ENCODE assay signal across 11 cellular contexts in the genomic region with DNA sequence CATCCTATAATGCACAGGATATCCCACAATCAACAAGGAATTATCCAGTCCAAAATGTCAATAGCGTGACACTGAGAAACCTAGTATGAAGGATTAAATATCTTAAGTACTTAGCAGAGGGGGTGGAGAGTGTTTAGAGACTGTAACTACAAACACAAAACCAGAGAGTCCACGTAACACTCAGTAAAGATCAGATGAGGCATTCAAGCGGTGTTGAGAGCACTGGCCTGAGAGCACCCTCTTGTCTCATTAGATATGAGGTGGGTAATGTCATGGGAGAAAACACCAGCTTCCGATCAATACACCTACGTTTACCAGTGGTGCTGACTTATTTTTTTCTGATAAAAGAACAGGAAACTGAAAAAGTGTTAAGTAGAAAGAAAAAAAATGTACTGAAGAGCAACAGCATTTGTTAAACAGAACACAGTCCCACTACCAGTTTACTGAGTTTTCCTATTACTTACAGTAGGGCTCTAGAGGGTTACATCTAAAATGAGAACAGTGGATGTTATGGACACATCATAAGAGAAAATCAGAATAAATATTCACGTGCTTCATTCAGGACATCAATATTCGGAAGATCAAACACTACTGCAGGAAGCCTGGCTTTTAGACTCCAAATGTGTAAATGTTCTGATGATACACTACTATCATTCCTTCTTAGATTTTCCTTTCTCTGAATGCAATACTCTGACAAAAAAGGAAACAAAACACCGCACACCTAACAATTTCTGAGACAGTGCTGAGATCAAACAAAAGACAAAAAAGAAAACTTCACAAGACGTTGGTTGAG. TPM values are rescaled to one million over a fixed set of nuclear protein-coding genes. Genes with fewer than 3 reads are reported as not detected.
A peak's percentile ranks its signal among the peaks of the same experiment; 100 is the strongest.
DNase-seq lines count a peak whose midpoint lies in the region; ATAC-seq and TF ChIP-seq lines count a peak whose summit lies in the region.
"Had no signal": no experiment of that assay in that cellular context is flagged by ENCODE, and none has a peak within 500 bp of the region (broad histone marks: within the 10 kb centered on the region; RNA-seq: fewer than 3 reads in every experiment).

No MANE protein-coding gene starts in this region.

- peaks cover 4% of the 10 kb centered on the region for H3K4me1 ChIP-seq in effector memory CD4-positive, alpha-beta T cell (ENCODE audit: control insufficient read depth, insufficient read depth, low read length, poor library complexity, severe bottlenecking)

- POLR2A ChIA-PET in T-cell (lab: Charles Lee) (interaction anchor here in 1 of 2 donors (0.6 kb wide), 1 partner anchor 268 kb away, joined by 3 read pairs; no protein-coding TSS in a partner anchor), MCF 10A (lab: Yijun Ruan, JAX) (no interaction called here)

- intact Hi-C loops in MCF 10A (cut with micrococcal nuclease): no loop called here

- BruUV-seq in MCF 10A (replicated peaks; lab: Mats Ljungman, UMichigan): no TSS peak

- H3K27me3 Mint-ChIP-seq in T-cell: no peaks in the 10 kb centered on the region
- H3K27me3 Mint-ChIP-seq in MCF 10A (ENCODE audit: insufficient read depth, unreplicated experiment): no peaks in the 10 kb centered on the region

- peak; percentile 19 for DNase-seq in DMS79 treated with DMSO at 0.1 percent for 48 hours (lab: John Stamatoyannopoulos, UW)
- no peak for DNase-seq in DMS79 (lab: John Stamatoyannopoulos, UW)
- DNase-seq in T-cell: peak in 10 of 34 experiments; percentile 7 to 40 (median 16)
- no peak for DNase-seq in effector memory CD4-positive, alpha-beta T cell
- DNase-seq in stimulated activated effector memory CD8-positive, alpha-beta T cell treated with anti-CD3 and anti-CD28 coated beads, Interleukin-12 subunit alpha, Interleukin-12 subunit beta, amount 100 ng/mL, for 72 hours (ENCODE audit: low spot score in 2 of 2): no peak
- DNase-seq in MCF 10A (ENCODE audit: unreplicated experiment): no peak
- no peak for DNase-seq in UCSD-AML1 (lab: John Stamatoyannopoulos, UW; ENCODE audit: unreplicated experiment)
- DNase-seq: 8988T, NCI-H774 had no signal

- no peaks in the 10 kb centered on the region for H3K36me3 Mint-ChIP-seq in T-cell
- H3K36me3 Mint-ChIP-seq in stimulated activated effector memory CD8-positive, alpha-beta T cell treated with anti-CD3 and anti-CD28 coated beads, Interleukin-12 subunit alpha, Interleukin-12 subunit beta, amount 100 ng/mL, for 72 hours: no peaks in the 10 kb centered on the region
- no peaks in the 10 kb centered on the region for H3K36me3 Mint-ChIP-seq in MCF 10A (ENCODE audit: insufficient read depth, unreplicated experiment)

- H3K4me3 ChIP-seq in effector memory CD4-positive, alpha-beta T cell (ENCODE audit: insufficient read depth, low read depth, low read length, poor library complexity, severe bottlenecking): peak overlapping the region; percentile 7

- no peak for TF ChIP-seq CTCF in MCF 10A (IDR thresholded peaks at IDR 0.05; ENCODE audit: unreplicated experiment)

- peak in 3 of 4 experiments; percentile 10 to 62 (median 11) for ATAC-seq in T-cell (replicated peaks in 1 of 4)
- peak; percentile 57 for ATAC-seq in stimulated activated effector memory CD8-positive, alpha-beta T cell treated with anti-CD3 and anti-CD28 coated beads, Interleukin-12 subunit alpha, Interleukin-12 subunit beta, amount 100 ng/mL, for 72 hours
- ATAC-seq in GM18498 (IDR thresholded peaks at IDR 0.05; ENCODE audit: unreplicated experiment): no peak

- CTCF ChIA-PET in T-cell (lab: Charles Lee): no interaction called here
- CTCF ChIA-PET in MCF 10A (lab: Yijun Ruan, JAX): interaction anchor here (1.8 to 2.3 kb wide), 2 partner anchors 32 to 107 kb away, joined by 6 to 11 read pairs; no protein-coding TSS in a partner anchor

- H3K27ac ChIP-seq in effector memory CD4-positive, alpha-beta T cell (ENCODE audit: insufficient read depth, low read length, poor library complexity, severe bottlenecking): no peak overlapping the region
- H3K27ac ChIP-seq: neutrophil had no signal

- H3K9me3 ChIP-seq in effector memory CD4-positive, alpha-beta T cell (ENCODE audit: control insufficient read depth, low read length): no peaks in the 10 kb centered on the region

- H3K9me3 Mint-ChIP-seq in T-cell: no peaks in the 10 kb centered on the region
- H3K9me3 Mint-ChIP-seq in stimulated activated effector memory CD8-positive, alpha-beta T cell treated with anti-CD3 and anti-CD28 coated beads, Interleukin-12 subunit alpha, Interleukin-12 subunit beta, amount 100 ng/mL, for 72 hours: no peaks in the 10 kb centered on the region
- no peaks in the 10 kb centered on the region for H3K9me3 Mint-ChIP-seq in MCF 10A (ENCODE audit: unreplicated experiment)

- H3K4me1 Mint-ChIP-seq in T-cell: peaks cover 47 to 52% (median 52%) of the 10 kb centered on the region in 3 donors
- peaks cover 21% of the 10 kb centered on the region for H3K4me1 Mint-ChIP-seq in stimulated activated effector memory CD8-positive, alpha-beta T cell treated with anti-CD3 and anti-CD28 coated beads, Interleukin-12 subunit alpha, Interleukin-12 subunit beta, amount 100 ng/mL, for 72 hours
- peaks cover 14% of the 10 kb centered on the region for H3K4me1 Mint-ChIP-seq in MCF 10A (ENCODE audit: insufficient read depth, unreplicated experiment)

- H3K4me3 Mint-ChIP-seq in T-cell: peak overlapping the region; percentile 68 to 76 (median 74)
- peak overlapping the region; percentile 57 for H3K4me3 Mint-ChIP-seq in stimulated activated effector memory CD8-positive, alpha-beta T cell treated with anti-CD3 and anti-CD28 coated beads, Interleukin-12 subunit alpha, Interleukin-12 subunit beta, amount 100 ng/mL, for 72 hours
- no peak overlapping the region for H3K4me3 Mint-ChIP-seq in MCF 10A (ENCODE audit: unreplicated experiment)

- H3K27ac Mint-ChIP-seq in T-cell: peak overlapping the region; percentile 81 to 84
- H3K27ac Mint-ChIP-seq in stimulated activated effector memory CD8-positive, alpha-beta T cell treated with anti-CD3 and anti-CD28 coated beads, Interleukin-12 subunit alpha, Interleukin-12 subunit beta, amount 100 ng/mL, for 72 hours: peak overlapping the region; percentile 29
- H3K27ac Mint-ChIP-seq in MCF 10A (ENCODE audit: low read depth, unreplicated experiment): no peak overlapping the region

- H3K27me3 ChIP-seq in effector memory CD4-positive, alpha-beta T cell (replicated peaks; ENCODE audit: control insufficient read depth, insufficient read depth, low read length, poor library complexity, severe bottlenecking): no peaks in the 10 kb centered on the region

- no peaks in the 10 kb centered on the region for H3K36me3 ChIP-seq in effector memory CD4-positive, alpha-beta T cell (ENCODE audit: control insufficient read depth, insufficient read depth, low read length)
- H3K36me3 ChIP-seq: neutrophil had no signal

RNA-seq across cellular contexts. Expression of a gene that starts 2.1 kb away (rescaled TPM):
- 1 to 10 TPM; 3.6 to 6.4 (median 5.1) TPM for total RNA-seq in T-cell
- 1.3 and 2.2 TPM in 2 replicates for total RNA-seq in MCF 10A (2022)
